ENCODE assay signal across 29 cellular contexts in the genomic region with DNA sequence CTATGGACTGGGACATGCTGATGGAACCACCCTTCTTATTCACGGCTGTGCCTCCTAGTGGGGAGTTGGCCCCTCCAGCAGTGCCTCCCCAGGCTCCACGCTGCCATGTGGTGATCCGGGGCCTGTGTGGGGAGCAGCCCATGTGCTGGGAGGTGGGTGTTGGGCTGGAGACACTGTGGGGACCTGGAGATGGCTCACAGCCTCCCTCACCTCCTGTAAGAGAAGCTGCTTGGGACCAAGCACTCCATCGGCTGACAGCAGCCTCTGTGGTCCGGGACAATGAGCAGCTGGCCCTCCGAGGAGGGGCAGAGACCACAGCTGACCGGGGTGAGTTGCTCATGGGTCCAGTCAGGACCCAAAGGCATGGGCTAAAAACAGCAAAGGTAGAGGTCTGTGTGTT. TPM values are rescaled to one million over a fixed set of nuclear protein-coding genes. Genes with fewer than 3 reads are reported as not detected.
"Had no signal": no experiment of that assay in that cellular context is flagged by ENCODE, and none has a peak within 500 bp of the region (broad histone marks: within the 10 kb centered on the region; RNA-seq: fewer than 3 reads in every experiment).

No MANE protein-coding gene starts in this region.

- H3K9me3 Mint-ChIP-seq: activated naive CD4-positive, alpha-beta T cell treated with anti-CD3 and anti-CD28 coated beads, Interleukin-2, amount 10 ng/mL, durations not matched to agents 7 days and 5 days; activated naive CD8-positive, alpha-beta T cell treated with anti-CD3 and anti-CD28 coated beads, Interleukin-2, amount 50 U/mL, for 24 hours; dendritic cell treated with granulocyte-macrophage colony-stimulating factor and Interleukin-4, amounts not matched to agents 40 ng/mL and 50 ng/mL, for 4 days; nephron progenitor cell; T-helper 1 cell treated with Interleukin-12 subunit alpha and Interleukin-12 subunit beta and Interleukin-4 antibody, amounts not matched to agents 30 μg/mL and 1 μg/mL, for 36 hours had no signal

- H3K27ac ChIP-seq: epithelial cell of prostate, esophagus squamous epithelium, heart right ventricle, left lung, parathyroid adenoma, psoas muscle, tibial nerve, VCaP had no signal

- DNase-seq: activated CD4-positive, alpha-beta T cell treated with anti-CD3 and anti-CD28 coated beads for 48 hours; activated CD4-positive, alpha-beta T cell treated with anti-CD3 and anti-CD28 coated beads, Interleukin-2, amount 50 U/mL, for 48 hours; activated CD8-positive, alpha-beta memory T cell treated with anti-CD3 and anti-CD28 coated beads for 24 hours; activated effector memory CD4-positive, alpha-beta T cell treated with Interleukin-2 at 50 U/mL for 16 hours; activated naive CD8-positive, alpha-beta T cell treated with anti-CD3 and anti-CD28 coated beads, Interleukin-2, amount 50 U/mL, for 24 hours; amygdala; central memory CD4-positive, alpha-beta T cell; effector CD4-positive, alpha-beta T cell; esophagus squamous epithelium; foreskin melanocyte; heart right ventricle; left lung; psoas muscle; stimulated activated CD4-positive, alpha-beta T cell treated with anti-CD3 and anti-CD28 coated beads, Interleukin-15, amount 100 ng/mL, for 24 hours; stimulated activated CD4-positive, alpha-beta T cell treated with anti-CD3 and anti-CD28 coated beads, Interleukin-2, amount 100 ng/mL, for 24 hours; T-helper 9 cell had no signal

- ATAC-seq: activated CD4-positive, CD25-positive, alpha-beta regulatory T cell treated with anti-CD3 and anti-CD28 coated beads, Interleukin-2, amount 50 U/mL, for 24 hours; activated naive CD8-positive, alpha-beta T cell treated with anti-CD3 and anti-CD28 coated beads, Interleukin-2, amount 50 U/mL, for 24 hours; heart right ventricle; left lung had no signal

- H3K4me1 Mint-ChIP-seq: activated naive CD4-positive, alpha-beta T cell treated with anti-CD3 and anti-CD28 coated beads, Interleukin-2, amount 10 ng/mL, durations not matched to agents 7 days and 5 days; activated naive CD8-positive, alpha-beta T cell treated with anti-CD3 and anti-CD28 coated beads, Interleukin-2, amount 50 U/mL, for 24 hours; nephron progenitor cell had no signal

- H3K27ac Mint-ChIP-seq: activated naive CD4-positive, alpha-beta T cell treated with anti-CD3 and anti-CD28 coated beads, Interleukin-2, amount 10 ng/mL, durations not matched to agents 7 days and 5 days; activated naive CD8-positive, alpha-beta T cell treated with anti-CD3 and anti-CD28 coated beads, Interleukin-2, amount 50 U/mL, for 24 hours; dendritic cell treated with granulocyte-macrophage colony-stimulating factor and Interleukin-4, amounts not matched to agents 40 ng/mL and 50 ng/mL, for 4 days; nephron progenitor cell; T-helper 1 cell treated with Interleukin-12 subunit alpha and Interleukin-12 subunit beta and Interleukin-4 antibody, amounts not matched to agents 30 μg/mL and 1 μg/mL, for 36 hours had no signal

- H3K4me3 Mint-ChIP-seq: activated naive CD4-positive, alpha-beta T cell treated with anti-CD3 and anti-CD28 coated beads, Interleukin-2, amount 10 ng/mL, durations not matched to agents 7 days and 5 days; activated naive CD8-positive, alpha-beta T cell treated with anti-CD3 and anti-CD28 coated beads, Interleukin-2, amount 50 U/mL, for 24 hours; dendritic cell treated with granulocyte-macrophage colony-stimulating factor and Interleukin-4, amounts not matched to agents 40 ng/mL and 50 ng/mL, for 4 days; nephron progenitor cell; T-helper 1 cell treated with Interleukin-12 subunit alpha and Interleukin-12 subunit beta and Interleukin-4 antibody, amounts not matched to agents 30 μg/mL and 1 μg/mL, for 36 hours had no signal

- H3K27me3 Mint-ChIP-seq: activated naive CD8-positive, alpha-beta T cell treated with anti-CD3 and anti-CD28 coated beads, Interleukin-2, amount 50 U/mL, for 24 hours had no signal

- H3K9me3 ChIP-seq: esophagus squamous epithelium, heart right ventricle, left lung, psoas muscle, tibial nerve had no signal

- H2AFZ ChIP-seq: parathyroid adenoma had no signal

- H3K79me2 ChIP-seq: parathyroid adenoma had no signal

- H3K4me1 ChIP-seq: psoas muscle had no signal

- H3K4me3 ChIP-seq: esophagus squamous epithelium, heart right ventricle, left lung, psoas muscle, tibial nerve had no signal

RNA-seq across cellular contexts. Expression of gene VWA5B2, which starts 10.3 kb away (rescaled TPM):
- total RNA-seq: mucosa of gallbladder, ureter had no signal

RNA-seq across cellular contexts. Expression of gene CAMK2N2, which starts 21.6 kb away (rescaled TPM):
- total RNA-seq: esophagus squamous epithelium, lung microvascular endothelial cell, psoas muscle, tibial nerve, ureter had no signal

RNA-seq across cellular contexts. Expression of gene ECE2, which starts 36.1 kb away (rescaled TPM):
- total RNA-seq: esophagus squamous epithelium, glomerular endothelial cell, left lung, lung microvascular endothelial cell, psoas muscle, tibial nerve had no signal
